Comparison of ENCODE assay signal across 8 cellular contexts in the genomic region with DNA sequence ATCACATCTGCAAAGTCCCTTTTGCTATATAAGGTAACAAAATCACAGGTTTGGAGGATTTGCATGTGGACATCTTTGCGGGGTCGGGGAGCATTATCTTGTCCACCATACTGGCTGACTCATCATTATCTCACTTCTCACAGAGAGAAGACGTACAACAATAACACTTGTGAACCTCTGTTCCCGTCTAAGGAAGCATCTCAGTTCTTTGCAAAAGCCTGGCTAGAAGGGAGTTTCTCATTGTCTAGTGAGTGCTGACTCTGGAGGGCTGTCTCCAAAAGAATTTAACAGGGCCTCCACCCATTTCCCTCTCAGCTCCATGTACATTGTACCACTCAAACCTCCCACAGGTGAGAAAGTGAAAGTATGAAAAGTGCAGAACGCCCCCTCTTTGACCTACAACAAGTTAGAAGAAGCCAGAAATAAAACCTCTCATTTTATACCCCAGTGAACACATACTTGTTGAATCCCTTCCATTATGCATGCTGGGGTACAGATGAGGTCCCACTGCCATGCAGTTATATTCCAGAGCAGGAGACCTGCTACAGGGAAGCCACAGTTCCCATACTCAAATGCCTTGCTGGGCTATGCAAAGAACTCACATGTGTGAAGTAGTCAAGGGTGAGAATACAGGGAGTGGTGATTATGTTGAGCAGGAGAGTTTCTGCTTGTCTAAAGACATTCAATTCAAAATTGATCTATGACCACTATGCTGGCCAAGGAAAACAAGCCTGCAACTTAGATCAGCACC.
DNase-seq lines count a peak whose midpoint lies in the region; ATAC-seq, FAIRE-seq and TF ChIP-seq lines count a peak whose summit lies in the region.

No MANE protein-coding gene starts in this region.

- H3K27ac Mint-ChIP-seq in activated CD4-positive, alpha-beta T cell treated with anti-CD3 and anti-CD28 coated beads for 36 hours = no peak overlapping the region
- H3K27ac Mint-ChIP-seq in stimulated activated naive CD8-positive, alpha-beta T cell treated with anti-CD3 and anti-CD28 coated beads, Interleukin-15, Interleukin-2, amounts not matched to agents 100 ng/mL and 50 ng/mL, for 24 hours = peak overlapping the region; percentile 36

- peak; percentile 13 for DNase-seq in activated CD4-positive, alpha-beta T cell treated with anti-CD3 and anti-CD28 coated beads for 36 hours
- no peak for DNase-seq in activated CD4-positive, alpha-beta T cell treated with anti-CD3 and anti-CD28 coated beads for 48 hours
- DNase-seq in RPMI7951 (ENCODE audit: low read depth) (peak; percentile 34), Ammon's horn (ENCODE audit: low spot score) (no peak), dermis blood vessel endothelial cell (no peak), D721Med (ENCODE audit: insufficient read length, low spot score) (no peak)

- FAIRE-seq in D721Med (lab: Jason Lieb, UNC) = no peak

- peaks cover 23% of the 10 kb centered on the region for H3K9me3 Mint-ChIP-seq in activated CD4-positive, alpha-beta T cell treated with anti-CD3 and anti-CD28 coated beads for 36 hours (ENCODE audit: low read depth)
- H3K9me3 Mint-ChIP-seq in stimulated activated naive CD8-positive, alpha-beta T cell treated with anti-CD3 and anti-CD28 coated beads, Interleukin-15, Interleukin-2, amounts not matched to agents 100 ng/mL and 50 ng/mL, for 24 hours = peaks cover 23% of the 10 kb centered on the region

- H3K4me3 Mint-ChIP-seq in activated CD4-positive, alpha-beta T cell treated with anti-CD3 and anti-CD28 coated beads for 36 hours = no peak overlapping the region
- H3K4me3 Mint-ChIP-seq in stimulated activated naive CD8-positive, alpha-beta T cell treated with anti-CD3 and anti-CD28 coated beads, Interleukin-15, Interleukin-2, amounts not matched to agents 100 ng/mL and 50 ng/mL, for 24 hours = peak overlapping the region; percentile 6

- TF ChIP-seq CTCF in D721Med (IDR thresholded peaks at IDR 0.05; ENCODE audit: insufficient read depth, missing control alignments) = no peak

- POLR2A ChIA-PET in activated CD4-positive, alpha-beta T cell treated with anti-CD3 and anti-CD28 coated beads for 36 hours (lab: Charles Lee) = no interaction called here

- no peaks in the 10 kb centered on the region for H3K27me3 Mint-ChIP-seq in activated CD4-positive, alpha-beta T cell treated with anti-CD3 and anti-CD28 coated beads for 36 hours
- H3K27me3 Mint-ChIP-seq in stimulated activated naive CD8-positive, alpha-beta T cell treated with anti-CD3 and anti-CD28 coated beads, Interleukin-15, Interleukin-2, amounts not matched to agents 100 ng/mL and 50 ng/mL, for 24 hours = no peaks in the 10 kb centered on the region

- ATAC-seq in activated CD4-positive, alpha-beta T cell treated with anti-CD3 and anti-CD28 coated beads for 36 hours = peak; percentile 71
- ATAC-seq in HG02798 (IDR thresholded peaks at IDR 0.05; ENCODE audit: poor library complexity, unreplicated experiment) = peak; percentile 69

- CTCF ChIA-PET in activated CD4-positive, alpha-beta T cell treated with anti-CD3 and anti-CD28 coated beads for 36 hours (lab: Charles Lee) = no interaction called here

- peaks cover 26% of the 10 kb centered on the region for H3K4me1 Mint-ChIP-seq in activated CD4-positive, alpha-beta T cell treated with anti-CD3 and anti-CD28 coated beads for 36 hours
- peaks cover 26% of the 10 kb centered on the region for H3K4me1 Mint-ChIP-seq in stimulated activated naive CD8-positive, alpha-beta T cell treated with anti-CD3 and anti-CD28 coated beads, Interleukin-15, Interleukin-2, amounts not matched to agents 100 ng/mL and 50 ng/mL, for 24 hours (ENCODE audit: low read depth)

- intact Hi-C loops in activated CD4-positive, alpha-beta T cell treated with anti-CD3 and anti-CD28 coated beads for 36 hours (cut with DNase I, micrococcal nuclease) = no loop called here

- H3K36me3 Mint-ChIP-seq in activated CD4-positive, alpha-beta T cell treated with anti-CD3 and anti-CD28 coated beads for 36 hours (ENCODE audit: low read depth) = peaks cover 15% of the 10 kb centered on the region
- H3K36me3 Mint-ChIP-seq in stimulated activated naive CD8-positive, alpha-beta T cell treated with anti-CD3 and anti-CD28 coated beads, Interleukin-15, Interleukin-2, amounts not matched to agents 100 ng/mL and 50 ng/mL, for 24 hours (ENCODE audit: low read depth) = peaks cover 15% of the 10 kb centered on the region

Comparison
In these comparisons a context has a peak if more than half of its experiments do, and no peak if none do; other contexts are left out.
1. DNase-seq: peak in activated CD4-positive, alpha-beta T cell treated with anti-CD3 and anti-CD28 coated beads for 36 hours (single experiment) and RPMI7951 (single experiment); none in activated CD4-positive, alpha-beta T cell treated with anti-CD3 and anti-CD28 coated beads for 48 hours (single experiment), Ammon's horn (single experiment), dermis blood vessel endothelial cell (single experiment) and D721Med (single experiment).